ENCODE assay signal across 30 cellular contexts in the genomic region with DNA sequence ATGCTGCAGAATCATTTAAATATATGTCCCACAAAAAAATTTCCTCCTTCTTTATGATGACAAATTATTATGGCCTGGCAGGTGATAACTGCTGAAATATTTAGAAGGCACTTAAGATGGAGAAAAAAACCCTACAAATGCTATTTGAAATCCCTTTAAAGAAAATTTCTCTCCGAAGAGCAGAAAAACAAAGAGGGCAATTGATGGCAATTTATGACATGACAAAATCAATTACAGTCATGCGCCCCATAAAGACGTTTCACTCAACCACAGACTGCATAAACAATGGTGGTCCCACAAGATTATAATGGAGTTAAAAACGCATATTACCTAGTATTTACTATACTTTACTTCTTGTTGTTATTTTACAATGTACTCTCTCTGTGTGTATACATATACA. TPM values are rescaled to one million over a fixed set of nuclear protein-coding genes. Genes with fewer than 3 reads are reported as not detected.
"Had no signal": no experiment of that assay in that cellular context is flagged by ENCODE, and none has a peak within 500 bp of the region (broad histone marks: within the 10 kb centered on the region; RNA-seq: fewer than 3 reads in every experiment).

No MANE protein-coding gene starts in this region.

- H3K27me3 ChIP-seq: stomach, suprapubic skin, testis, thyroid gland, tibial artery, tibial nerve, transverse colon, upper lobe of left lung, upper lobe of right lung, uterus, vagina had no signal

- H3K36me3 ChIP-seq: stomach, suprapubic skin, thoracic aorta, thyroid gland, tibial artery, tibial nerve, transverse colon, upper lobe of left lung, upper lobe of right lung, uterus, vagina had no signal

- H3K9me3 ChIP-seq: stomach, suprapubic skin, testis, thoracic aorta, thyroid gland, tibial artery, tibial nerve, transverse colon, upper lobe of left lung, upper lobe of right lung, uterus, vagina had no signal

- H3K4me3 ChIP-seq: stomach, suprapubic skin, testis, thoracic aorta, thyroid gland, tibial artery, tibial nerve, transverse colon, upper lobe of left lung, upper lobe of right lung, uterus, vagina had no signal

- H3K27ac ChIP-seq: stomach, suprapubic skin, testis, thoracic aorta, thyroid gland, tibial artery, tibial nerve, transverse colon, upper lobe of left lung, upper lobe of right lung, uterus, vagina had no signal

- DNase-seq: stimulated activated CD4-positive, alpha-beta T cell treated with anti-CD3 and anti-CD28 coated beads, Interleukin-2, amount 100 ng/mL, for 48 hours; stimulated activated CD4-positive, alpha-beta T cell treated with anti-CD3 and anti-CD28 coated beads, Interleukin-4, amount 100 ng/mL, for 1 hour; stimulated activated CD4-positive, alpha-beta T cell treated with anti-CD3 and anti-CD28 coated beads, Interleukin-4, amount 100 ng/mL, for 24 hours; stimulated activated CD4-positive, alpha-beta T cell treated with anti-CD3 and anti-CD28 coated beads, Interleukin-4, amount 100 ng/mL, for 4 hours; stimulated activated CD8-positive, alpha-beta memory T cell treated with anti-CD3 and anti-CD28 coated beads, Interleukin-4, amount 100 ng/mL, for 48 hours; stimulated activated naive B cell treated with anti-CD40 and anti-IgM and Interleukin-4, amounts not matched to agents 10 μg/mL and 1 μg/mL and 100 μg/mL, for 72 hours; stimulated activated naive CD4-positive, alpha-beta T cell; stimulated activated naive CD4-positive, alpha-beta T cell treated with Interleukin-2 at 50 U/mL for 16 hours; stimulated activated naive CD8-positive, alpha-beta T cell treated with anti-CD3 and anti-CD28 coated beads, Interleukin-15, amount 100 ng/mL, for 72 hours; stimulated activated naive CD8-positive, alpha-beta T cell treated with anti-CD3 and anti-CD28 coated beads, Interleukin-15, Interleukin-2, amounts not matched to agents 100 U/mL and 50 U/mL, for 24 hours; stomach; substantia nigra; testis; thyroid gland; tibial artery; transverse colon; trophoblast cell; upper lobe of left lung; upper lobe of right lung; uterus had no signal

- ATAC-seq: stimulated activated effector memory CD8-positive, alpha-beta T cell treated with anti-CD3 and anti-CD28 coated beads, Interleukin-12 subunit alpha, Interleukin-12 subunit beta, amount 100 ng/mL, for 72 hours; stimulated activated memory B cell treated with anti-CD40 and anti-IgM and Interleukin-4, amounts not matched to agents 10 μg/mL and 1 μg/mL and 100 μg/mL, for 72 hours; stimulated activated naive B cell treated with anti-CD40 and anti-IgM and Interleukin-4, amounts not matched to agents 10 μg/mL and 1 μg/mL and 100 μg/mL, for 72 hours; stimulated activated naive CD8-positive, alpha-beta T cell treated with anti-CD3 and anti-CD28 coated beads, Interleukin-15, amount 100 ng/mL, for 72 hours; stimulated activated naive CD8-positive, alpha-beta T cell treated with anti-CD3 and anti-CD28 coated beads, Interleukin-15, Interleukin-2, amounts not matched to agents 100 U/mL and 50 U/mL, for 24 hours; upper lobe of right lung had no signal

RNA-seq across cellular contexts. Expression of gene KIF2B, which starts 25.2 kb away (rescaled TPM):
- total RNA-seq: stomach, subcutaneous adipose tissue, suprapubic skin, temporal lobe, thoracic aorta, tibial nerve, transverse colon, upper lobe of left lung, upper lobe of right lung, ureter, urinary bladder, uterus, vagina had no signal
- polyA plus RNA-seq: stomach, urinary bladder had no signal
